ENCODE assay signal across 3 cellular contexts in the genomic region with DNA sequence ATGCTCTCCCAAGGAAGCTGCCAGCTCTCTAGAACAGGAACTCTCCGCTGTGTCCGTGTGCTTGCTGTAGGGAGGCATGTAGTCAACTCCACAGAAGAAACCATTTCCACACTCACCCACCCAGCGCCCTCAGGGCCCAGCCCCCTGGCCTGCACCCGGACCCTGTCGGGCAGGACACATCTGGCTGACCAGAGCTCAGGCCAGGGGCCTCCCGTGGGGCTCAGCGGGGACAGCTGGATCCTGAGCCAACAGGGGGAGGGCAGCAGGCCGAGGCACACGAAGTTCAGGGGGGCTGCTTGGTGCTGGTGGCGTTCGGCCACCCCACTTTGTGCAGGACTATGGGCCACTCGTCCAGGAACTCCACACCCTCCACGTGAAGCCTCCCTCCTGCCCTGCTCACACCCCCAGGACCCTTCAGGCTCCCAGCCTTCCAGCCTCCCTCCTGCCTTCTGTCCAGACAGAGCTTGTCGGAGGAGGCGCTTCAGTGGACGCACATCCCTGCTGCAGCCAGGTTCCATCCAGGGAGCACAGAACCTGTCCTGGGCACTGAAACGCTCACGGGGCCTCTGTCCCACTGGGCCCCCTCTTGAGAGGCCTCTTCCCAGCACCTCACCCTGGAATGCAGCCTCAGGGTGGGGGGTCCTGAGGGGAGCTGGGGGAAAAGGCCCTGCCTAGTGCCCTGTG.
A peak's percentile ranks its signal among the peaks of the same experiment; 100 is the strongest.
TF ChIP-seq lines count a peak whose summit lies in the region.

No MANE protein-coding gene starts in this region.

TF ChIP-seq in A549, 52 proteins besides CTCF, POLR2A, EP300 and RAD21:
- no peak for TF ChIP-seq RARB (CRISPR knock-in tag; IDR thresholded peaks at IDR 0.05)
- no peak for TF ChIP-seq USF2 (IDR thresholded peaks at IDR 0.05)

TF ChIP-seq in K562, 482 proteins besides CTCF, POLR2A, EP300 and RAD21:
- TF ChIP-seq, protein P1, sequence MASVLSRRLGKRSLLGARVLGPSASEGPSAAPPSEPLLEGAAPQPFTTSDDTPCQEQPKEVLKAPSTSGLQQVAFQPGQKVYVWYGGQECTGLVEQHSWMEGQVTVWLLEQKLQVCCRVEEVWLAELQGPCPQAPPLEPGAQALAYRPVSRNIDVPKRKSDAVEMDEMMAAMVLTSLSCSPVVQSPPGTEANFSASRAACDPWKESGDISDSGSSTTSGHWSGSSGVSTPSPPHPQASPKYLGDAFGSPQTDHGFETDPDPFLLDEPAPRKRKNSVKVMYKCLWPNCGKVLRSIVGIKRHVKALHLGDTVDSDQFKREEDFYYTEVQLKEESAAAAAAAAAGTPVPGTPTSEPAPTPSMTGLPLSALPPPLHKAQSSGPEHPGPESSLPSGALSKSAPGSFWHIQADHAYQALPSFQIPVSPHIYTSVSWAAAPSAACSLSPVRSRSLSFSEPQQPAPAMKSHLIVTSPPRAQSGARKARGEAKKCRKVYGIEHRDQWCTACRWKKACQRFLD (CRISPR knock-in tag; IDR thresholded peaks at IDR 0.05) = no peak
- TF ChIP-seq POLR2G (IDR thresholded peaks at IDR 0.05; ENCODE audit: low read depth, low read length) = peak; percentile 38; the same call in 1 of the 2 replicates

TF ChIP-seq in HepG2, 621 proteins besides CTCF, POLR2A, EP300 and RAD21:
- TF ChIP-seq FOXA1 (IDR thresholded peaks at IDR 0.05) = no peak
- no peak for TF ChIP-seq FOXA1 (CRISPR knock-in tag; IDR thresholded peaks at IDR 0.05)
- TF ChIP-seq, protein P2, sequence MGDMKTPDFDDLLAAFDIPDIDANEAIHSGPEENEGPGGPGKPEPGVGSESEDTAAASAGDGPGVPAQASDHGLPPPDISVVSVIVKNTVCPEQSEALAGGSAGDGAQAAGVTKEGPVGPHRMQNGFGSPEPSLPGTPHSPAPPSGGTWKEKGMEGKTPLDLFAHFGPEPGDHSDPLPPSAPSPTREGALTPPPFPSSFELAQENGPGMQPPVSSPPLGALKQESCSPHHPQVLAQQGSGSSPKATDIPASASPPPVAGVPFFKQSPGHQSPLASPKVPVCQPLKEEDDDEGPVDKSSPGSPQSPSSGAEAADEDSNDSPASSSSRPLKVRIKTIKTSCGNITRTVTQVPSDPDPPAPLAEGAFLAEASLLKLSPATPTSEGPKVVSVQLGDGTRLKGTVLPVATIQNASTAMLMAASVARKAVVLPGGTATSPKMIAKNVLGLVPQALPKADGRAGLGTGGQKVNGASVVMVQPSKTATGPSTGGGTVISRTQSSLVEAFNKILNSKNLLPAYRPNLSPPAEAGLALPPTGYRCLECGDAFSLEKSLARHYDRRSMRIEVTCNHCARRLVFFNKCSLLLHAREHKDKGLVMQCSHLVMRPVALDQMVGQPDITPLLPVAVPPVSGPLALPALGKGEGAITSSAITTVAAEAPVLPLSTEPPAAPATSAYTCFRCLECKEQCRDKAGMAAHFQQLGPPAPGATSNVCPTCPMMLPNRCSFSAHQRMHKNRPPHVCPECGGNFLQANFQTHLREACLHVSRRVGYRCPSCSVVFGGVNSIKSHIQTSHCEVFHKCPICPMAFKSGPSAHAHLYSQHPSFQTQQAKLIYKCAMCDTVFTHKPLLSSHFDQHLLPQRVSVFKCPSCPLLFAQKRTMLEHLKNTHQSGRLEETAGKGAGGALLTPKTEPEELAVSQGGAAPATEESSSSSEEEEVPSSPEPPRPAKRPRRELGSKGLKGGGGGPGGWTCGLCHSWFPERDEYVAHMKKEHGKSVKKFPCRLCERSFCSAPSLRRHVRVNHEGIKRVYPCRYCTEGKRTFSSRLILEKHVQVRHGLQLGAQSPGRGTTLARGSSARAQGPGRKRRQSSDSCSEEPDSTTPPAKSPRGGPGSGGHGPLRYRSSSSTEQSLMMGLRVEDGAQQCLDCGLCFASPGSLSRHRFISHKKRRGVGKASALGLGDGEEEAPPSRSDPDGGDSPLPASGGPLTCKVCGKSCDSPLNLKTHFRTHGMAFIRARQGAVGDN (CRISPR knock-in tag; IDR thresholded peaks at IDR 0.05) = peak; percentile 49; the same call in 1 of the 2 replicates
- no peak for TF ChIP-seq NONO (IDR thresholded peaks at IDR 0.05)
- 0 out of 2 replicates have a peak, but pooled peaks have one; percentile 22 for TF ChIP-seq NONO (CRISPR knock-in tag; conservative IDR thresholded peaks at IDR 0.05)
- no peak for TF ChIP-seq KDM5A (IDR thresholded peaks at IDR 0.05; ENCODE audit: borderline replicate concordance, low read length)
- TF ChIP-seq ZFP91 (CRISPR knock-in tag; IDR thresholded peaks at IDR 0.05; ENCODE audit: borderline replicate concordance) = 0 out of 2 replicates have a peak, but pooled peaks have one; percentile 32
- TF ChIP-seq ZBTB38 (CRISPR knock-in tag; IDR thresholded peaks at IDR 0.05) = 0 out of 2 replicates have a peak, but pooled peaks have one; percentile 21
